In genomic region chr15:42384597-42384996, GRCh38 we compare ENCODE assay signal across 15 cellular contexts.
"Had no signal": no experiment of that assay in that cellular context is flagged by ENCODE, and none has a peak within 500 bp of the region (broad histone marks: within the 10 kb centered on the region; RNA-seq: fewer than 3 reads in every experiment).

No MANE protein-coding gene starts in this region.

- H3K4me1 ChIP-seq: esophagus squamous epithelium, stomach had no signal

- H3K27me3 ChIP-seq: dorsolateral prefrontal cortex, esophagus squamous epithelium, right atrium auricular region, stomach had no signal

- DNase-seq: activated CD4-positive, alpha-beta T cell treated with anti-CD3 and anti-CD28 coated beads, Interleukin-2, amount 50 U/mL, for 4 hours; activated CD4-positive, CD25-positive, alpha-beta regulatory T cell treated with anti-CD3 and anti-CD28 coated beads, Interleukin-2, amount 50 U/mL, for 72 hours; activated effector memory CD4-positive, alpha-beta T cell treated with anti-CD3 and anti-CD28 coated beads, Interleukin-2, amount 50 U/mL, for 16 hours; activated naive CD8-positive, alpha-beta T cell treated with anti-CD3 and anti-CD28 coated beads for 36 hours; activated T-cell treated with anti-CD3 and anti-CD28 coated beads, Interleukin-2, amount 50 U/mL, for 24 hours; dorsolateral prefrontal cortex; esophagus squamous epithelium; foreskin fibroblast; kidney; left ventricle myocardium superior; small intestine; stomach; T-helper 2 cell had no signal

- H3K4me3 ChIP-seq: dorsolateral prefrontal cortex, esophagus squamous epithelium, right atrium auricular region, stomach, thoracic aorta had no signal

- H3K9me3 ChIP-seq: esophagus squamous epithelium, right atrium auricular region, stomach, thoracic aorta had no signal

- H3K27ac ChIP-seq: esophagus squamous epithelium, right atrium auricular region, stomach, thoracic aorta had no signal
